Comparison of ENCODE assay signal across 10 cellular contexts in the genomic region with DNA sequence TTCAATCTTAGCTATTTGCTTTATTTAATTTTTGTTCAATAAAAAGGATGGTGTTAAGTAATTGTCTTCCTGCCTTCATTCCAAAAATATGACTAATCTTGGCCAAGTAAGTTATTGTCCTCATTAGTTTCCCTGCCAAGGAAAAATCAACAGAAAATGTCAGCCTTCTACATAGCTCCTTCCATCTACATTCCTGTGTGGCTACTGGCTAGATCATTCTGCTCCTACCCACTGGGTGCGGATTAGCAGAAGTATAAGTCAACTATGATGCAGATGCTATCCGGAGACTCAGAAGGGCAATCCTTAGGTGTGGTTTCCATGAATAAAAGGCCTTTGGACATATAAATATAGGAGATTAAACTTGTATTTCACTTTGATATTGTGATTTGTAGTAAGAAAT.
DNase-seq lines count a peak whose midpoint lies in the region; ATAC-seq and TF ChIP-seq lines count a peak whose summit lies in the region.
"Had no signal": no experiment of that assay in that cellular context is flagged by ENCODE, and none has a peak within 500 bp of the region (broad histone marks: within the 10 kb centered on the region; RNA-seq: fewer than 3 reads in every experiment).

No MANE protein-coding gene starts in this region.

- H3K4me1 ChIP-seq in smooth muscle cell (ENCODE audit: low read depth), result peaks cover 3% of the 10 kb centered on the region

- WGBS in lower leg skin, 2 donors, result 30 to 31% methylated on average over 2 of the region's 2 CpGs
- WGBS in smooth muscle cell (ENCODE audit: low lambda C conversion rate), result 77% methylated on average over 2 of the region's 2 CpGs

- H3K9ac ChIP-seq in smooth muscle cell (ENCODE audit: low read depth), result no peak overlapping the region

- H3K79me2 ChIP-seq in smooth muscle cell (ENCODE audit: low read depth), result peaks cover 5% of the 10 kb centered on the region

- no peak overlapping the region for H3K27ac Mint-ChIP-seq in mesothelial cell of epicardium

- H3K36me3 Mint-ChIP-seq in mesothelial cell of epicardium, result peaks cover 24% of the 10 kb centered on the region

- H3K27me3 ChIP-seq in H7 (ENCODE audit: control insufficient read depth, insufficient read depth, low read length) (no peaks in the 10 kb centered on the region), smooth muscle cell (ENCODE audit: low read depth) (no peaks in the 10 kb centered on the region)

- no peak overlapping the region for H2AFZ ChIP-seq in smooth muscle cell (ENCODE audit: low read depth)

- H3K36me3 ChIP-seq in H7 (replicated peaks; ENCODE audit: control insufficient read depth, insufficient read depth, low read length), result no peaks in the 10 kb centered on the region
- H3K36me3 ChIP-seq in smooth muscle cell (ENCODE audit: low read depth), result no peaks in the 10 kb centered on the region

- H4K20me1 ChIP-seq in smooth muscle cell (ENCODE audit: low read depth), result peaks cover 22% of the 10 kb centered on the region

- H3K4me2 ChIP-seq in smooth muscle cell, result no peak overlapping the region

- no peaks in the 10 kb centered on the region for H3K9me3 ChIP-seq in smooth muscle cell (replicated peaks; ENCODE audit: low read depth)

- peak; percentile 82 for ATAC-seq in SK-N-SH treated with all-trans-retinoic acid at 6 μM for 48 hours

- no peak overlapping the region for H3K27ac ChIP-seq in smooth muscle cell (ENCODE audit: low read depth)

- no peak for TF ChIP-seq CTCF in fibroblast of pulmonary artery (IDR thresholded peaks at IDR 0.05; ENCODE audit: low read length, missing control alignments)
- TF ChIP-seq CTCF in lower leg skin (IDR thresholded peaks at IDR 0.05), result no peak
- no peak for TF ChIP-seq CTCF in mesothelial cell of epicardium (IDR thresholded peaks at IDR 0.05; ENCODE audit: unreplicated experiment)
- TF ChIP-seq CTCF in smooth muscle cell (IDR thresholded peaks at IDR 0.05; ENCODE audit: borderline replicate concordance, insufficient read depth, poor library complexity, severe bottlenecking), result no peak

- H3F3A ChIP-seq in smooth muscle cell (ENCODE audit: low read depth), result no peaks in the 10 kb centered on the region

- H3K4me3 ChIP-seq in H7 (ENCODE audit: insufficient read depth, low read depth, low read length), result no peak overlapping the region
- H3K4me3 ChIP-seq in fibroblast of pulmonary artery (replicated peaks; ENCODE audit: low read depth, low read length), result no peak overlapping the region
- H3K4me3 ChIP-seq in lower leg skin (ENCODE audit: low read depth, poor library complexity, severe bottlenecking), result no peak overlapping the region
- no peak overlapping the region for H3K4me3 ChIP-seq in smooth muscle cell

- H3K4me1 Mint-ChIP-seq in mesothelial cell of epicardium, result peaks cover 7% of the 10 kb centered on the region

- H3K4me3 Mint-ChIP-seq in mesothelial cell of epicardium, result no peak overlapping the region

- no peak for TF ChIP-seq POLR2A in lower leg skin (IDR thresholded peaks at IDR 0.05)

- intact Hi-C loops in lower leg skin (cut with DNase I; ENCODE audit: low total_unique reads), result no loop called here

- no peaks in the 10 kb centered on the region for H3K27me3 Mint-ChIP-seq in mesothelial cell of epicardium (ENCODE audit: low read depth)

- DNase-seq in H7 (peak; percentile 21), fibroblast of pulmonary artery (ENCODE audit: low read depth) (peak; percentile 84), pulmonary artery endothelial cell (ENCODE audit: low read depth, low spot score) (peak; percentile 64), lower leg skin (ENCODE audit: low spot score in 2 of 2) (no peak), mesothelial cell of epicardium (ENCODE audit: low spot score in 2 of 2, unreplicated experiment in 2 of 2) (no peak), smooth muscle cell (lab: John Stamatoyannopoulos, UW; ENCODE audit: unreplicated experiment) (no peak)
- DNase-seq in activated CD4-positive, CD25-positive, alpha-beta regulatory T cell treated with anti-CD3 and anti-CD28 coated beads, Interleukin-2, amount 50 U/mL, for 72 hours, result no peak
- DNase-seq: DMS79 treated with DMSO at 0.1 percent for 48 hours, small intestine had no signal

- peaks cover 28% of the 10 kb centered on the region for H3K9me3 Mint-ChIP-seq in mesothelial cell of epicardium

TF ChIP-seq in SK-N-SH treated with all-trans-retinoic acid at 6 μM for 48 hours, 23 proteins besides CTCF, POLR2A, EP300 and RAD21:
- TF ChIP-seq ZNF70 (CRISPR knock-in tag; IDR thresholded peaks at IDR 0.05) (no peak), ISL1 (CRISPR knock-in tag; IDR thresholded peaks at IDR 0.05) (peak; percentile 46; the same call in 1 of the 2 replicates), PPARA (CRISPR knock-in tag; IDR thresholded peaks at IDR 0.05; ENCODE audit: borderline replicate concordance) (no peak), ZNF565 (CRISPR knock-in tag; conservative IDR thresholded peaks at IDR 0.05; ENCODE audit: low read depth) (no peak), BACH2 (CRISPR knock-in tag; IDR thresholded peaks at IDR 0.05; ENCODE audit: borderline replicate concordance) (no peak)
- TF ChIP-seq, protein P1, sequence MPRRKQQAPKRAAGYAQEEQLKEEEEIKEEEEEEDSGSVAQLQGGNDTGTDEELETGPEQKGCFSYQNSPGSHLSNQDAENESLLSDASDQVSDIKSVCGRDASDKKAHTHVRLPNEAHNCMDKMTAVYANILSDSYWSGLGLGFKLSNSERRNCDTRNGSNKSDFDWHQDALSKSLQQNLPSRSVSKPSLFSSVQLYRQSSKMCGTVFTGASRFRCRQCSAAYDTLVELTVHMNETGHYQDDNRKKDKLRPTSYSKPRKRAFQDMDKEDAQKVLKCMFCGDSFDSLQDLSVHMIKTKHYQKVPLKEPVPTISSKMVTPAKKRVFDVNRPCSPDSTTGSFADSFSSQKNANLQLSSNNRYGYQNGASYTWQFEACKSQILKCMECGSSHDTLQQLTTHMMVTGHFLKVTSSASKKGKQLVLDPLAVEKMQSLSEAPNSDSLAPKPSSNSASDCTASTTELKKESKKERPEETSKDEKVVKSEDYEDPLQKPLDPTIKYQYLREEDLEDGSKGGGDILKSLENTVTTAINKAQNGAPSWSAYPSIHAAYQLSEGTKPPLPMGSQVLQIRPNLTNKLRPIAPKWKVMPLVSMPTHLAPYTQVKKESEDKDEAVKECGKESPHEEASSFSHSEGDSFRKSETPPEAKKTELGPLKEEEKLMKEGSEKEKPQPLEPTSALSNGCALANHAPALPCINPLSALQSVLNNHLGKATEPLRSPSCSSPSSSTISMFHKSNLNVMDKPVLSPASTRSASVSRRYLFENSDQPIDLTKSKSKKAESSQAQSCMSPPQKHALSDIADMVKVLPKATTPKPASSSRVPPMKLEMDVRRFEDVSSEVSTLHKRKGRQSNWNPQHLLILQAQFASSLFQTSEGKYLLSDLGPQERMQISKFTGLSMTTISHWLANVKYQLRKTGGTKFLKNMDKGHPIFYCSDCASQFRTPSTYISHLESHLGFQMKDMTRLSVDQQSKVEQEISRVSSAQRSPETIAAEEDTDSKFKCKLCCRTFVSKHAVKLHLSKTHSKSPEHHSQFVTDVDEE (CRISPR knock-in tag; IDR thresholded peaks at IDR 0.05), result no peak
- TF ChIP-seq, protein P2, sequence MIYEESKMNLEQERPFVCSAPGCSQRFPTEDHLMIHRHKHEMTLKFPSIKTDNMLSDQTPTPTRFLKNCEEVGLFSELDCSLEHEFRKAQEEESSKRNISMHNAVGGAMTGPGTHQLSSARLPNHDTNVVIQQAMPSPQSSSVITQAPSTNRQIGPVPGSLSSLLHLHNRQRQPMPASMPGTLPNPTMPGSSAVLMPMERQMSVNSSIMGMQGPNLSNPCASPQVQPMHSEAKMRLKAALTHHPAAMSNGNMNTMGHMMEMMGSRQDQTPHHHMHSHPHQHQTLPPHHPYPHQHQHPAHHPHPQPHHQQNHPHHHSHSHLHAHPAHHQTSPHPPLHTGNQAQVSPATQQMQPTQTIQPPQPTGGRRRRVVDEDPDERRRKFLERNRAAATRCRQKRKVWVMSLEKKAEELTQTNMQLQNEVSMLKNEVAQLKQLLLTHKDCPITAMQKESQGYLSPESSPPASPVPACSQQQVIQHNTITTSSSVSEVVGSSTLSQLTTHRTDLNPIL (CRISPR knock-in tag; IDR thresholded peaks at IDR 0.05; ENCODE audit: low read depth), result no peak; the same call in 1 of the 2 replicates

Comparison
In these comparisons a context has a peak if more than half of its experiments do, and no peak if none do; other contexts are left out.
1. DNase-seq: peak in H7 (single experiment), fibroblast of pulmonary artery (single experiment) and pulmonary artery endothelial cell (single experiment); none in activated CD4-positive, CD25-positive, alpha-beta regulatory T cell treated with anti-CD3 and anti-CD28 coated beads, Interleukin-2, amount 50 U/mL, for 72 hours (single experiment), lower leg skin (0 of 2), mesothelial cell of epicardium (0 of 2) and smooth muscle cell (single experiment).